8 cellular contexts compared by ENCODE assay signal in the genomic region with DNA sequence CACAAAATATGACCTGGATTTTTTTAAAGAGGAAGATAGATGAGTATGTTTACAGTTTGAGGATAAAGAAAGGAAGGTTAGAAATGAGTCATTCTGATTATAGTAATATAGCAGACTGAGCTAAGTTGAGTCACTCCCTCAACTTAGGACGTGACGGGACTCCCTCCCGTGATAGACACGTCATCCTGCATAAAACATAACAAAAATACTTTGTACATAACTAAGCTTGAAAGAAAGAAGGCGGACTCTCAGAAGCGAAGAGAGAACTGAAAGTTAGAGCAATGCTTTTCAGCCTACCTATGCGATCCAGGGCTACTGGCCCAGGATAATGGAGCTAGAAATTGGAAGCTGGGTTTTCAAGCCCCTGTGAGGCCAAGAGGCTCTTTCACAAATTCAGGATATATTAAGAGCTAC. TPM values are rescaled to one million over a fixed set of nuclear protein-coding genes. Genes with fewer than 3 reads are reported as not detected.
A peak's percentile ranks its signal among the peaks of the same experiment; 100 is the strongest.
DNase-seq lines count a peak whose midpoint lies in the region; ATAC-seq and TF ChIP-seq lines count a peak whose summit lies in the region.

No MANE protein-coding gene starts in this region.

- no peak for TF ChIP-seq POLR2A in NB4 (IDR thresholded peaks at IDR 0.05; ENCODE audit: extremely low read depth, insufficient read length)

- peak overlapping the region; percentile 42 for H3K27ac Mint-ChIP-seq in type B pancreatic cell

- no peak overlapping the region for H3K4me3 Mint-ChIP-seq in type B pancreatic cell

- no peak overlapping the region for H3K4me3 ChIP-seq in NB4 (ENCODE audit: low read depth, low read length)
- H3K4me3 ChIP-seq in lower lobe of right lung, result peak overlapping the region; percentile 11

- no peaks in the 10 kb centered on the region for H3K4me1 Mint-ChIP-seq in type B pancreatic cell (ENCODE audit: unreplicated experiment)

- H3K4me1 ChIP-seq in lower lobe of right lung, result peaks cover 7% of the 10 kb centered on the region

- H3K27me3 Mint-ChIP-seq in type B pancreatic cell, result no peaks in the 10 kb centered on the region

- H3K36me3 Mint-ChIP-seq in type B pancreatic cell, result no peaks in the 10 kb centered on the region

- TF ChIP-seq CTCF in GM10266 (IDR thresholded peaks at IDR 0.05; ENCODE audit: control insufficient read depth, insufficient read depth, low read depth, missing control alignments) (no peak), NB4 (IDR thresholded peaks at IDR 0.05; ENCODE audit: low read depth, low read length) (no peak), lower lobe of right lung (IDR thresholded peaks at IDR 0.05) (no peak), type B pancreatic cell (conservative IDR thresholded peaks at IDR 0.05) (no peak)

- H3K9me3 Mint-ChIP-seq in type B pancreatic cell, result no peaks in the 10 kb centered on the region

- H3K27me3 ChIP-seq in lower lobe of right lung (ENCODE audit: low read depth), result no peaks in the 10 kb centered on the region

- ATAC-seq in lower lobe of right lung (peak; percentile 64 to 65), left ventricle myocardium superior (no peak)

- no peaks in the 10 kb centered on the region for H3K9me3 ChIP-seq in lower lobe of right lung

- DNase-seq in GM10266 (ENCODE audit: extremely low spot score), result peak; percentile 62
- DNase-seq in H4 (ENCODE audit: low spot score), result peak; percentile 83
- peak; percentile 68 for DNase-seq in NB4 (ENCODE audit: low read depth)
- peak; percentile 61 for DNase-seq in activated naive CD4-positive, alpha-beta T cell treated with Interleukin-2 at 50 U/mL for 16 hours
- DNase-seq in lower lobe of right lung, result no peak
- no peak for DNase-seq in type B pancreatic cell (ENCODE audit: extremely low spot score, unreplicated experiment)
- DNase-seq in HuH-7.5 (ENCODE audit: low spot score), result no peak
- DNase-seq in left ventricle myocardium superior, result no peak

- intact Hi-C loops in lower lobe of right lung (cut with DNase I), result loop anchor here (10.0 kb wide), 1 partner anchor 445 kb away; no protein-coding TSS in a partner anchor
- intact Hi-C loops in left ventricle myocardium superior (cut with micrococcal nuclease), result no loop called here

- no peak overlapping the region for H3K27ac ChIP-seq in lower lobe of right lung

- no peaks in the 10 kb centered on the region for H3K36me3 ChIP-seq in lower lobe of right lung

RNA-seq across cellular contexts. Expression of a gene that starts 53.0 kb away (rescaled TPM):
- total RNA-seq in H4 (2014; rRNA removed; shearing (Covaris generic)), result 52.9 and 57.4 TPM in 2 replicates
- total RNA-seq in lower lobe of right lung (43.7 TPM), type B pancreatic cell (ENCODE audit: low replicate concordance) (27.5 and 34.4 TPM in 2 replicates), left ventricle myocardium superior (25.1 TPM)

Comparison
In these comparisons a context has a peak if more than half of its experiments do, and no peak if none do; other contexts are left out.
1. DNase-seq: peak in GM10266 (single experiment), H4 (single experiment), NB4 (single experiment) and activated naive CD4-positive, alpha-beta T cell treated with Interleukin-2 at 50 U/mL for 16 hours (single experiment); none in lower lobe of right lung (single experiment), type B pancreatic cell (single experiment), HuH-7.5 (single experiment) and left ventricle myocardium superior (single experiment).